Comparison of ENCODE assay signal across 19 cellular contexts in the genomic region with DNA sequence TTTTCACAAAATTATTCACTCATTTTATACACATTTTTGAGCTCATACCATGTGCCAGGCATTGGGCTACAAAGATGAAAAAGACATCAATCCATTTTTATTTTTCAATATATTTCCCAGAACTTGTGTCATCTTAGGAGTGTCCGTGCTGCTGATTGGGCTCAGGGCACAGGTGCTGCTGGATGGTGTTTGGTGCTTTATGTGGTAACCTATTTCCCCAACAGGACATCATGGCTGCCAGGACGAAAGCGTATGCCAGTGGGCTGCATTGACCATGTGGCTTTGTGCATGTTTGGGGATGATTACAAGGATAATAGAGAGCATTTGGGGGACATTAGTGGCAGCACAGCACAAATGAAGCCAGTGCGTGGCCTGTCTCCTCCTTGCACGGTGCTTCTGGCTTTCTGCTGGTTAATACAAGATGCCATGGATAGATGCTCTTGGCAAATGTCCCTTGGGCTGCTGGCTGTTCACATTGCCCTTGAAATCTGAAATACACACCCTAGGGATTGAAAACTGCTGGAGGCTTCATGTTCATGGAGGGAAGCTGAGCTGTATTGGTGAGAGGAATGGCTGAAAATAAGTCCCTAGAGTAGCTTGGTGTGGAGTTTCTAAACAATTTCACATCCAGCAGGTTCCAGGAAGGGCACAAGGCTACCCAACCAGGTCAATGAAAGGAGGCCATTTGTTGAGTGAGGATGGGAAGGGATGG. TPM values are rescaled to one million over a fixed set of nuclear protein-coding genes. Genes with fewer than 3 reads are reported as not detected.
DNase-seq lines count a peak whose midpoint lies in the region; TF ChIP-seq lines count a peak whose summit lies in the region.
"Had no signal": no experiment of that assay in that cellular context is flagged by ENCODE, and none has a peak within 500 bp of the region (broad histone marks: within the 10 kb centered on the region; RNA-seq: fewer than 3 reads in every experiment).

No MANE protein-coding gene starts in this region.

- H3K36me3 ChIP-seq in Loucy (ENCODE audit: insufficient read depth, low read length) (no peaks in the 10 kb centered on the region), Caco-2 (ENCODE audit: control insufficient read depth, insufficient read depth, low read length) (no peaks in the 10 kb centered on the region)
- H3K36me3 ChIP-seq: uterus had no signal

- BruUV-seq in Caco-2 (replicated peaks; lab: Mats Ljungman, UMichigan): no TSS peak

- H3K4me2 ChIP-seq in Loucy (ENCODE audit: low read depth, low read length, poor library complexity, severe bottlenecking): peak overlapping the region; percentile 73

- H3K4me1 ChIP-seq in Loucy (ENCODE audit: insufficient read depth, low read length, poor library complexity, severe bottlenecking) (peaks cover 79% of the 10 kb centered on the region), Caco-2 (0 out of 2 replicates have a peak, but pooled peaks cover 10% of the 10 kb centered on the region)
- H3K4me1 ChIP-seq: uterus had no signal

- H3K4me1 Mint-ChIP-seq in activated CD4-positive, alpha-beta T cell treated with anti-CD3 and anti-CD28 coated beads, Interleukin-2, amount 10 ng/mL, durations not matched to agents 24 days and 14 days: peaks cover 92% of the 10 kb centered on the region
- peaks cover 91% of the 10 kb centered on the region for H3K4me1 Mint-ChIP-seq in activated naive CD8-positive, alpha-beta T cell treated with anti-CD3 and anti-CD28 coated beads for 36 hours
- H3K4me1 Mint-ChIP-seq in Caco-2 (ENCODE audit: low read depth, unreplicated experiment): peaks cover 23% of the 10 kb centered on the region

- no peak for TF ChIP-seq CTCF in Loucy (conservative IDR thresholded peaks at IDR 0.05; ENCODE audit: low read length)
- TF ChIP-seq CTCF in Caco-2 (IDR thresholded peaks at IDR 0.05; ENCODE audit: insufficient read depth in 1 of 2, low read depth in 1 of 2, low read length in 1 of 2, severe bottlenecking in 1 of 2, unreplicated experiment in 1 of 2): no peak

- CTCF ChIA-PET in Caco-2 (lab: Charles Lee): no interaction called here

- no peaks in the 10 kb centered on the region for H3K27me3 ChIP-seq in Loucy (ENCODE audit: insufficient read depth, low read length, poor library complexity, severe bottlenecking)
- no peaks in the 10 kb centered on the region for H3K27me3 ChIP-seq in Caco-2 (replicated peaks; ENCODE audit: control insufficient read depth, insufficient read depth, low read length)
- H3K27me3 ChIP-seq: uterus had no signal

- H3K4me3 Mint-ChIP-seq in activated CD4-positive, alpha-beta T cell treated with anti-CD3 and anti-CD28 coated beads, Interleukin-2, amount 10 ng/mL, durations not matched to agents 24 days and 14 days: peak overlapping the region; percentile 78
- H3K4me3 Mint-ChIP-seq in activated naive CD8-positive, alpha-beta T cell treated with anti-CD3 and anti-CD28 coated beads for 36 hours: no peak overlapping the region
- H3K4me3 Mint-ChIP-seq in Caco-2 (ENCODE audit: unreplicated experiment): no peak overlapping the region
- H3K4me3 Mint-ChIP-seq: CD14-positive monocyte, HFFc6, mesothelial cell of epicardium had no signal

- DNase-seq in activated CD4-positive, alpha-beta T cell treated with anti-CD3 and anti-CD28 coated beads, Interleukin-2, amount 10 ng/mL, durations not matched to agents 24 days and 14 days: no peak
- DNase-seq in activated CD4-positive, alpha-beta T cell treated with anti-CD3 and anti-CD28 coated beads for 4 hours: no peak
- no peak for DNase-seq in activated naive CD8-positive, alpha-beta T cell treated with anti-CD3 and anti-CD28 coated beads for 36 hours
- DNase-seq in posterior vena cava (ENCODE audit: low spot score): peak; percentile 48
- DNase-seq in NOMO-1 treated with dmso at 0.1 percent for 144 hours (lab: John Stamatoyannopoulos, UW; ENCODE audit: unreplicated experiment): no peak
- DNase-seq in Caco-2: no peak
- no peak for DNase-seq in NCI-H2081 (lab: John Stamatoyannopoulos, UW)
- DNase-seq: DMS79 treated with DMSO at 0.1 percent for 48 hours, foreskin fibroblast, HFFc6, NCI-H2029, NCI-H510A, right cardiac atrium, SHP77 treated with DMSO at 0.1 percent for 48 hours, uterus had no signal

- H3K27ac Mint-ChIP-seq in activated CD4-positive, alpha-beta T cell treated with anti-CD3 and anti-CD28 coated beads, Interleukin-2, amount 10 ng/mL, durations not matched to agents 24 days and 14 days: peak overlapping the region; percentile 71
- peak overlapping the region; percentile 14 for H3K27ac Mint-ChIP-seq in activated naive CD8-positive, alpha-beta T cell treated with anti-CD3 and anti-CD28 coated beads for 36 hours
- H3K27ac Mint-ChIP-seq in Caco-2 (ENCODE audit: unreplicated experiment): no peak overlapping the region
- H3K27ac Mint-ChIP-seq: HFFc6, mesothelial cell of epicardium had no signal

- intact Hi-C loops in activated CD4-positive, alpha-beta T cell treated with anti-CD3 and anti-CD28 coated beads, Interleukin-2, amount 10 ng/mL, durations not matched to agents 24 days and 14 days (cut with micrococcal nuclease): loop anchor here (5.0 kb wide), 2 partner anchors 99 to 1484 kb away; a partner anchor contains a TSS
- intact Hi-C loops in posterior vena cava (cut with DNase I): no loop called here
- intact Hi-C loops in Caco-2 (cut with micrococcal nuclease; ENCODE audit: unreplicated experiment): no loop called here

- H3K4me3 ChIP-seq in Loucy (ENCODE audit: low read length, poor library complexity, severe bottlenecking) (peak overlapping the region; percentile 43), Caco-2 (ENCODE audit: low read depth, low read length) (no peak overlapping the region)
- H3K4me3 ChIP-seq: coronary artery, uterus had no signal

- POLR2A ChIA-PET in Caco-2 (lab: Charles Lee): no interaction called here

- H3K9me3 ChIP-seq in Loucy (ENCODE audit: insufficient read depth, low read depth, low read length) (no peaks in the 10 kb centered on the region), Caco-2 (no peaks in the 10 kb centered on the region)
- H3K9me3 ChIP-seq: uterus had no signal

- no peak overlapping the region for H3K9ac ChIP-seq in Loucy (ENCODE audit: low read depth, low read length, poor library complexity, severe bottlenecking)

- no peaks in the 10 kb centered on the region for H3K9me2 ChIP-seq in Loucy (replicated peaks; ENCODE audit: low read depth, low read length)

- no peak overlapping the region for H2AFZ ChIP-seq in Loucy (ENCODE audit: low read length)

- H4K20me1 ChIP-seq in Loucy (ENCODE audit: insufficient read depth, low read length, poor library complexity, severe bottlenecking): no peaks in the 10 kb centered on the region

- H3K79me2 ChIP-seq in Loucy (ENCODE audit: insufficient read depth, low read length): no peaks in the 10 kb centered on the region

- peaks cover 6% of the 10 kb centered on the region for H3K9me3 Mint-ChIP-seq in activated CD4-positive, alpha-beta T cell treated with anti-CD3 and anti-CD28 coated beads, Interleukin-2, amount 10 ng/mL, durations not matched to agents 24 days and 14 days
- H3K9me3 Mint-ChIP-seq in activated naive CD8-positive, alpha-beta T cell treated with anti-CD3 and anti-CD28 coated beads for 36 hours: peaks cover 4% of the 10 kb centered on the region
- peaks cover 10% of the 10 kb centered on the region for H3K9me3 Mint-ChIP-seq in Caco-2 (ENCODE audit: unreplicated experiment)
- H3K9me3 Mint-ChIP-seq: CD14-positive monocyte, HFFc6 had no signal

- no peaks in the 10 kb centered on the region for H3F3A ChIP-seq in Loucy (ENCODE audit: low read depth)

- H3K27me3 Mint-ChIP-seq in activated CD4-positive, alpha-beta T cell treated with anti-CD3 and anti-CD28 coated beads, Interleukin-2, amount 10 ng/mL, durations not matched to agents 24 days and 14 days: no peaks in the 10 kb centered on the region
- H3K27me3 Mint-ChIP-seq in activated naive CD8-positive, alpha-beta T cell treated with anti-CD3 and anti-CD28 coated beads for 36 hours: peaks cover 67% of the 10 kb centered on the region
- no peaks in the 10 kb centered on the region for H3K27me3 Mint-ChIP-seq in Caco-2 (ENCODE audit: insufficient read depth, unreplicated experiment)

- H3K36me3 Mint-ChIP-seq in activated CD4-positive, alpha-beta T cell treated with anti-CD3 and anti-CD28 coated beads, Interleukin-2, amount 10 ng/mL, durations not matched to agents 24 days and 14 days (ENCODE audit: low read depth): peaks cover 11% of the 10 kb centered on the region
- peaks cover 13% of the 10 kb centered on the region for H3K36me3 Mint-ChIP-seq in activated naive CD8-positive, alpha-beta T cell treated with anti-CD3 and anti-CD28 coated beads for 36 hours
- peaks cover 6% of the 10 kb centered on the region for H3K36me3 Mint-ChIP-seq in Caco-2 (ENCODE audit: insufficient read depth, unreplicated experiment)
- H3K36me3 Mint-ChIP-seq: CD14-positive monocyte, mesothelial cell of epicardium had no signal

RNA-seq across cellular contexts. Expression of a gene that starts 52.3 kb away (rescaled TPM):
- 3.1 and 3.5 TPM in 2 replicates for total RNA-seq in activated CD4-positive, alpha-beta T cell treated with anti-CD3 and anti-CD28 coated beads, Interleukin-2, amount 10 ng/mL, durations not matched to agents 24 days and 14 days
- 1 to 10 TPM; 4.2 TPM for total RNA-seq in activated naive CD8-positive, alpha-beta T cell treated with anti-CD3 and anti-CD28 coated beads for 36 hours
- 10 to 100 TPM in 1 of 2 donors, 1 to 10 TPM in 1; 3.6 to 12.4 TPM for total RNA-seq in posterior vena cava
- 19.8 and 24.4 TPM in 2 replicates for total RNA-seq in Caco-2 (2022)
